Comparison of ENCODE assay signal across 8 cellular contexts in genomic region chr21:23887709-23888303, GRCh38.
A peak's percentile ranks its signal among the peaks of the same experiment; 100 is the strongest.
DNase-seq lines count a peak whose midpoint lies in the region; ATAC-seq and TF ChIP-seq lines count a peak whose summit lies in the region.

No MANE protein-coding gene starts in this region.

- H3K27ac ChIP-seq in ovary, result no peak overlapping the region

- H3K36me3 ChIP-seq in ovary, result no peaks in the 10 kb centered on the region

- TF ChIP-seq EP300 in ovary (IDR thresholded peaks at IDR 0.05), result no peak

- no peaks in the 10 kb centered on the region for H3K9me3 Mint-ChIP-seq in T-cell
- no peaks in the 10 kb centered on the region for H3K9me3 Mint-ChIP-seq in central memory CD8-positive, alpha-beta T cell

- no peak for TF ChIP-seq CTCF in GM12865 (IDR thresholded peaks at IDR 0.05; ENCODE audit: insufficient read depth, low read depth, low read length, missing control alignments)
- TF ChIP-seq CTCF in ovary (IDR thresholded peaks at IDR 0.05), result no peak

- H3K27ac Mint-ChIP-seq in T-cell, result peak overlapping the region; percentile 69 to 88
- H3K27ac Mint-ChIP-seq in central memory CD8-positive, alpha-beta T cell (ENCODE audit: low read depth), result peak overlapping the region; percentile 74

- TF ChIP-seq POLR2A in ovary (IDR thresholded peaks at IDR 0.05), result no peak

- CTCF ChIA-PET in T-cell (lab: Charles Lee), result no interaction called here

- 83 to 87% (median 84%) methylated on average over 11 of the region's 11 CpGs for WGBS in ovary, 3 donors

- H3K27me3 Mint-ChIP-seq in T-cell, result no peaks in the 10 kb centered on the region
- H3K27me3 Mint-ChIP-seq in central memory CD8-positive, alpha-beta T cell, result no peaks in the 10 kb centered on the region

- DNase-seq in GM12865 (ENCODE audit: low read depth) (peak; percentile 30), T-cell (peak in 33 of 34 experiments; percentile 5 to 43 (median 21)), GM19238 (ENCODE audit: insufficient read length, low spot score) (no peak), ovary (no peak), A172 (ENCODE audit: low spot score) (no peak)
- peak; percentile 15 to 22 for DNase-seq in central memory CD8-positive, alpha-beta T cell (ENCODE audit: low spot score in 2 of 2)

- peak; percentile 76 for ATAC-seq in HG02981 (IDR thresholded peaks at IDR 0.05; ENCODE audit: unreplicated experiment)
- peak; percentile 80 to 95 (median 87) for ATAC-seq in T-cell (replicated peaks in 1 of 4)
- peak; percentile 87 for ATAC-seq in central memory CD8-positive, alpha-beta T cell (replicated peaks; ENCODE audit: extremely low read depth, poor library complexity, severe bottlenecking)
- ATAC-seq in GM18511 (IDR thresholded peaks at IDR 0.05; ENCODE audit: unreplicated experiment), result no peak

- H3K9me3 ChIP-seq in ovary, result no peaks in the 10 kb centered on the region

- peaks cover 16 to 20% (median 19%) of the 10 kb centered on the region in 3 donors for H3K4me1 Mint-ChIP-seq in T-cell
- H3K4me1 Mint-ChIP-seq in central memory CD8-positive, alpha-beta T cell, result peaks cover 11% of the 10 kb centered on the region

- intact Hi-C loops in ovary (cut with DNase I), result no loop called here

- POLR2A ChIA-PET in T-cell (lab: Charles Lee), result no interaction called here

- no peaks in the 10 kb centered on the region for H3K27me3 ChIP-seq in ovary

- no peaks in the 10 kb centered on the region for H3K36me3 Mint-ChIP-seq in T-cell
- no peaks in the 10 kb centered on the region for H3K36me3 Mint-ChIP-seq in central memory CD8-positive, alpha-beta T cell (ENCODE audit: insufficient read depth)

- H3K4me3 ChIP-seq in GM12865 (ENCODE audit: low read depth, low read length), result peak overlapping the region; percentile 13
- no peak overlapping the region for H3K4me3 ChIP-seq in ovary

- no peaks in the 10 kb centered on the region for H3K4me1 ChIP-seq in ovary (ENCODE audit: insufficient read depth)

- peak overlapping the region; percentile 71 to 77 (median 72) for H3K4me3 Mint-ChIP-seq in T-cell
- H3K4me3 Mint-ChIP-seq in central memory CD8-positive, alpha-beta T cell, result peak overlapping the region; percentile 75

Comparison
In these comparisons a context has a peak if more than half of its experiments do, and no peak if none do; other contexts are left out.
1. DNase-seq: peak in GM12865 (single experiment), T-cell (33 of 34) and central memory CD8-positive, alpha-beta T cell (2 of 2); none in GM19238 (single experiment), ovary (0 of 5) and A172 (single experiment).